In the genomic region with DNA sequence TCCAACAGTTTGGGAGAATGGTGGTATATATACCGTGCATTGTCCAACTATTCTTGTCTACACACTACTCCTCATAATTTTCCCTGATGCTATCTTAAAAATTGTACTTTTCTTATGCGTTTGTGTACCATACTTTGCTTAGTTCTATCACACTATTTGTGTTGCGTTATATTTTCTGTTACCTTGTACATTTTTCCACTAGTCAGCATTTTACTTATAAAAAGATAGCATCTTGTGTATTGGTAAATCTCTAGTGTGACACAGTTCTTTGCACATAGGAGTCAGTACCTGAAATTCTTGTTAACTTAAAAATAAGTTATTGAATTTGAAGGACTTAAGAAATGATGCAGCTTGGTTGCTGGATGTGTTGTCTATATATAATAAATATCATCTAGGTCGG, we compare ENCODE assay signal across 31 cellular contexts.
"Had no signal": no experiment of that assay in that cellular context is flagged by ENCODE, and none has a peak within 500 bp of the region (broad histone marks: within the 10 kb centered on the region; RNA-seq: fewer than 3 reads in every experiment).

No MANE protein-coding gene starts in this region.

- H3K4me3 Mint-ChIP-seq: natural killer cell; nephron; neural progenitor cell; stimulated activated memory B cell treated with anti-CD40 and anti-IgM and Interleukin-4, amounts not matched to agents 10 μg/mL and 1 μg/mL and 100 μg/mL, for 72 hours; stimulated activated naive CD8-positive, alpha-beta T cell treated with anti-CD3 and anti-CD28 coated beads, Interleukin-15, amount 100 ng/mL, for 72 hours; type B pancreatic cell had no signal

- H3K79me2 ChIP-seq: parathyroid adenoma had no signal

- ATAC-seq: natural killer cell; psoas muscle; right cardiac atrium; sciatic nerve; stimulated activated memory B cell treated with anti-CD40 and anti-IgM and Interleukin-4, amounts not matched to agents 10 μg/mL and 1 μg/mL and 100 μg/mL, for 72 hours; stimulated activated naive CD8-positive, alpha-beta T cell treated with anti-CD3 and anti-CD28 coated beads, Interleukin-15, amount 100 ng/mL, for 72 hours; stimulated activated naive CD8-positive, alpha-beta T cell treated with anti-CD3 and anti-CD28 coated beads, Interleukin-15, Interleukin-2, amounts not matched to agents 100 U/mL and 50 U/mL, for 24 hours; upper lobe of right lung had no signal

- DNase-seq: natural killer cell; occipital lobe; ovary; posterior cingulate gyrus; psoas muscle; right cardiac atrium; spleen; stimulated activated CD4-positive, alpha-beta T cell treated with anti-CD3 and anti-CD28 coated beads, Interleukin-12 subunit alpha, Interleukin-12 subunit beta, amount 100 ng/mL, for 4 hours; stimulated activated CD4-positive, alpha-beta T cell treated with anti-CD3 and anti-CD28 coated beads, Interleukin-1b, Interleukin-23, amount 100 ng/mL, for 48 hours; stimulated activated CD4-positive, alpha-beta T cell treated with anti-CD3 and anti-CD28 coated beads, Interleukin-4, amount 100 ng/mL, for 1 hour; stimulated activated CD4-positive, alpha-beta T cell treated with anti-CD3 and anti-CD28 coated beads, Interleukin-4, amount 100 ng/mL, for 4 hours; stimulated activated CD8-positive, alpha-beta memory T cell treated with anti-CD3 and anti-CD28 coated beads, Interleukin-4, amount 100 ng/mL, for 48 hours; stimulated activated naive CD4-positive, alpha-beta T cell; stimulated activated naive CD8-positive, alpha-beta T cell treated with anti-CD3 and anti-CD28 coated beads, Interleukin-15, amount 100 ng/mL, for 72 hours; stimulated activated naive CD8-positive, alpha-beta T cell treated with anti-CD3 and anti-CD28 coated beads, Interleukin-15, Interleukin-2, amounts not matched to agents 100 U/mL and 50 U/mL, for 24 hours; substantia nigra; testis; tibial artery; transverse colon; upper lobe of right lung; uterus had no signal

- H2AFZ ChIP-seq: neural progenitor cell, parathyroid adenoma had no signal

- H3K4me1 Mint-ChIP-seq: natural killer cell; nephron; neural progenitor cell; stimulated activated memory B cell treated with anti-CD40 and anti-IgM and Interleukin-4, amounts not matched to agents 10 μg/mL and 1 μg/mL and 100 μg/mL, for 72 hours; stimulated activated naive CD8-positive, alpha-beta T cell treated with anti-CD3 and anti-CD28 coated beads, Interleukin-15, amount 100 ng/mL, for 72 hours had no signal

- H3K27me3 ChIP-seq: neural progenitor cell, ovary, spleen, suprapubic skin, testis, tibial artery, transverse colon, upper lobe of right lung, uterus had no signal

- H3K4me1 ChIP-seq: neural progenitor cell, parathyroid adenoma, psoas muscle, spleen, suprapubic skin, testis, tibial artery, transverse colon, upper lobe of right lung, uterus had no signal

- H3K4me3 ChIP-seq: neural progenitor cell, ovary, psoas muscle, skin epidermis, smooth muscle cell, spleen, suprapubic skin, testis, tibial artery, transverse colon, upper lobe of right lung, uterus had no signal

- H3K4me2 ChIP-seq: neural progenitor cell, smooth muscle cell had no signal

- H3K9me3 Mint-ChIP-seq: nephron, neural progenitor cell, type B pancreatic cell had no signal

- H3K36me3 ChIP-seq: neural progenitor cell, ovary, spleen, suprapubic skin, tibial artery, transverse colon, upper lobe of right lung, uterus had no signal

- H3K27ac ChIP-seq: neural progenitor cell, ovary, parathyroid adenoma, psoas muscle, skin epidermis, spleen, suprapubic skin, testis, tibial artery, transverse colon, upper lobe of right lung, uterus had no signal

- H3K36me3 Mint-ChIP-seq: natural killer cell; neural progenitor cell; stimulated activated memory B cell treated with anti-CD40 and anti-IgM and Interleukin-4, amounts not matched to agents 10 μg/mL and 1 μg/mL and 100 μg/mL, for 72 hours; type B pancreatic cell had no signal

- H3K27me3 Mint-ChIP-seq: progenitor cell of endocrine pancreas; stimulated activated memory B cell treated with anti-CD40 and anti-IgM and Interleukin-4, amounts not matched to agents 10 μg/mL and 1 μg/mL and 100 μg/mL, for 72 hours; stimulated activated naive CD8-positive, alpha-beta T cell treated with anti-CD3 and anti-CD28 coated beads, Interleukin-15, amount 100 ng/mL, for 72 hours had no signal

- H3K9ac ChIP-seq: neural progenitor cell, parathyroid adenoma had no signal

- H3K9me3 ChIP-seq: ovary, psoas muscle, suprapubic skin, testis, tibial artery, transverse colon, upper lobe of right lung, uterus had no signal

- H3K27ac Mint-ChIP-seq: natural killer cell; nephron; neural progenitor cell; progenitor cell of endocrine pancreas; stimulated activated memory B cell treated with anti-CD40 and anti-IgM and Interleukin-4, amounts not matched to agents 10 μg/mL and 1 μg/mL and 100 μg/mL, for 72 hours; stimulated activated naive CD8-positive, alpha-beta T cell treated with anti-CD3 and anti-CD28 coated beads, Interleukin-15, amount 100 ng/mL, for 72 hours; type B pancreatic cell had no signal
